Comparison of ENCODE assay signal across 1 cellular context in the genomic region with DNA sequence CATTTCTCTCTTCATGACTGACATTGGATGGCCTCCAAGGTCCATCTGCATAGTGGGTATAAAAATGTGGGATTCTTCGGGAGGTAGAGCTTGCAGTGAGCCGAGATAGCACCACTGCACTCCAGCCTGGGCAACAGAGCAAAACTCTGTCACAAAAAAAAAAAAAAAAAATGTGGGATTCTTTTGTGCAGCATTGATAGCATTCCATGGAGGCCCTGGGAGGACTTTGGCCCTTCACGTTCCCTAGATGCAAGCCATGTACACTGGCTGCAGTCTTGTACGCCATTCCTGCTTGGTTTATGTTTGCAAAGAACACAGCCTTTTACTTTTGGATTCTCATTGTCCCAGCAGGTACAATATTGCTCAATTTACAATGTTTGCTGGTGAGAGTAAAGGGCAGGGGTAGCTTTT.
TF ChIP-seq lines count a peak whose summit lies in the region.

No MANE protein-coding gene starts in this region.

TF ChIP-seq in HepG2, 621 proteins besides CTCF, POLR2A, EP300 and RAD21 (continued from another document and continues in another):
- TF ChIP-seq ZBED4 (CRISPR knock-in tag; IDR thresholded peaks at IDR 0.05; ENCODE audit: borderline replicate concordance), result no peak
- TF ChIP-seq FOXJ3 (CRISPR knock-in tag; IDR thresholded peaks at IDR 0.05; ENCODE audit: borderline replicate concordance), result peak; percentile 78; the same call in 1 of the 2 replicates
- TF ChIP-seq, protein P1, sequence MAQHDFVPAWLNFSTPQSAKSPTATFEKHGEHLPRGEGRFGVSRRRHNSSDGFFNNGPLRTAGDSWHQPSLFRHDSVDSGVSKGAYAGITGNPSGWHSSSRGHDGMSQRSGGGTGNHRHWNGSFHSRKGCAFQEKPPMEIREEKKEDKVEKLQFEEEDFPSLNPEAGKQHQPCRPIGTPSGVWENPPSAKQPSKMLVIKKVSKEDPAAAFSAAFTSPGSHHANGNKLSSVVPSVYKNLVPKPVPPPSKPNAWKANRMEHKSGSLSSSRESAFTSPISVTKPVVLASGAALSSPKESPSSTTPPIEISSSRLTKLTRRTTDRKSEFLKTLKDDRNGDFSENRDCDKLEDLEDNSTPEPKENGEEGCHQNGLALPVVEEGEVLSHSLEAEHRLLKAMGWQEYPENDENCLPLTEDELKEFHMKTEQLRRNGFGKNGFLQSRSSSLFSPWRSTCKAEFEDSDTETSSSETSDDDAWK (CRISPR knock-in tag; IDR thresholded peaks at IDR 0.05), result no peak
- TF ChIP-seq ARID3A (IDR thresholded peaks at IDR 0.05; ENCODE audit: low read depth, low read length), result peak; percentile 60
- peak; percentile 62 for TF ChIP-seq RXRB (CRISPR knock-in tag; IDR thresholded peaks at IDR 0.05; ENCODE audit: borderline replicate concordance)
- no peak for TF ChIP-seq ZNF776 (CRISPR knock-in tag; IDR thresholded peaks at IDR 0.05)
- TF ChIP-seq STAG1 (CRISPR knock-in tag; IDR thresholded peaks at IDR 0.05), result no peak
- TF ChIP-seq ZNF24 (IDR thresholded peaks at IDR 0.05), result no peak
- peak; percentile 44; the same call in 1 of the 2 replicates for TF ChIP-seq PITX1 (CRISPR knock-in tag; IDR thresholded peaks at IDR 0.05)
- no peak for TF ChIP-seq SRY (CRISPR knock-in tag; IDR thresholded peaks at IDR 0.05)
- TF ChIP-seq JUN (CRISPR knock-in tag; IDR thresholded peaks at IDR 0.05), result no peak
- 0 out of 2 replicates have a peak, but pooled peaks have one; percentile 15 for TF ChIP-seq ETV5 (CRISPR knock-in tag; IDR thresholded peaks at IDR 0.05; ENCODE audit: borderline replicate concordance)
- TF ChIP-seq, protein P2, sequence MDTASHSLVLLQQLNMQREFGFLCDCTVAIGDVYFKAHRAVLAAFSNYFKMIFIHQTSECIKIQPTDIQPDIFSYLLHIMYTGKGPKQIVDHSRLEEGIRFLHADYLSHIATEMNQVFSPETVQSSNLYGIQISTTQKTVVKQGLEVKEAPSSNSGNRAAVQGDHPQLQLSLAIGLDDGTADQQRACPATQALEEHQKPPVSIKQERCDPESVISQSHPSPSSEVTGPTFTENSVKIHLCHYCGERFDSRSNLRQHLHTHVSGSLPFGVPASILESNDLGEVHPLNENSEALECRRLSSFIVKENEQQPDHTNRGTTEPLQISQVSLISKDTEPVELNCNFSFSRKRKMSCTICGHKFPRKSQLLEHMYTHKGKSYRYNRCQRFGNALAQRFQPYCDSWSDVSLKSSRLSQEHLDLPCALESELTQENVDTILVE (CRISPR knock-in tag; IDR thresholded peaks at IDR 0.05), result 0 out of 2 replicates have a peak, but pooled peaks have one; percentile 16
- TF ChIP-seq KDM2A (CRISPR knock-in tag; IDR thresholded peaks at IDR 0.05; ENCODE audit: borderline replicate concordance, low read depth), result no peak
- TF ChIP-seq HDAC2 (CRISPR knock-in tag; IDR thresholded peaks at IDR 0.05), result peak; percentile 83
- peak; percentile 83 for TF ChIP-seq ZMYM4 (CRISPR knock-in tag; IDR thresholded peaks at IDR 0.05)
- TF ChIP-seq RBM39 (IDR thresholded peaks at IDR 0.05; ENCODE audit: low read depth, low read length, poor library complexity, severe bottlenecking), result no peak
- TF ChIP-seq YY1 (IDR thresholded peaks at IDR 0.05; ENCODE audit: insufficient read depth, insufficient replicate concordance, low read depth, low read length), result peak; percentile 59
- no peak for TF ChIP-seq KDM5B (CRISPR knock-in tag; IDR thresholded peaks at IDR 0.05; ENCODE audit: borderline replicate concordance)
- TF ChIP-seq DPF2 (CRISPR knock-in tag; IDR thresholded peaks at IDR 0.05; ENCODE audit: borderline replicate concordance, low read depth), result peak; percentile 39; the same call in 1 of the 2 replicates
- 0 out of 2 replicates have a peak, but pooled peaks have one; percentile 1 for TF ChIP-seq SMC3 (IDR thresholded peaks at IDR 0.05; ENCODE audit: low read length)
- peak; percentile 74 for TF ChIP-seq TARDBP (CRISPR knock-in tag; IDR thresholded peaks at IDR 0.05)
- TF ChIP-seq KDM1A (CRISPR knock-in tag; IDR thresholded peaks at IDR 0.05), result peak; percentile 23; the same call in 1 of the 2 replicates
- TF ChIP-seq ZSCAN9 (CRISPR knock-in tag; IDR thresholded peaks at IDR 0.05; ENCODE audit: borderline replicate concordance), result no peak
- TF ChIP-seq KAT8 (CRISPR knock-in tag; IDR thresholded peaks at IDR 0.05), result 0 out of 2 replicates have a peak, but pooled peaks have one; percentile 47
- no peak for TF ChIP-seq ZNF367 (CRISPR knock-in tag; IDR thresholded peaks at IDR 0.05; ENCODE audit: borderline replicate concordance)
- TF ChIP-seq BCLAF1 (IDR thresholded peaks at IDR 0.05), result no peak
- no peak for TF ChIP-seq ELF1 (CRISPR knock-in tag; IDR thresholded peaks at IDR 0.05)
- TF ChIP-seq NR2F2 (IDR thresholded peaks at IDR 0.05; ENCODE audit: borderline replicate concordance, low read depth), result peak; percentile 24; the same call in 1 of the 2 replicates
- TF ChIP-seq NFE2L1 (CRISPR knock-in tag; IDR thresholded peaks at IDR 0.05; ENCODE audit: borderline replicate concordance), result no peak
- no peak for TF ChIP-seq PAWR (CRISPR knock-in tag; IDR thresholded peaks at IDR 0.05; ENCODE audit: borderline replicate concordance)
- TF ChIP-seq ZNF607 (CRISPR knock-in tag; IDR thresholded peaks at IDR 0.05; ENCODE audit: borderline replicate concordance), result 0 out of 2 replicates have a peak, but pooled peaks have one; percentile 22
- peak; percentile 70 for TF ChIP-seq BCL6 (CRISPR knock-in tag; IDR thresholded peaks at IDR 0.05)
- TF ChIP-seq MBD4 (IDR thresholded peaks at IDR 0.05; ENCODE audit: borderline replicate concordance, low read length), result no peak
- TF ChIP-seq MED1 (CRISPR knock-in tag; IDR thresholded peaks at IDR 0.05), result peak; percentile 69
- TF ChIP-seq, protein P3, sequence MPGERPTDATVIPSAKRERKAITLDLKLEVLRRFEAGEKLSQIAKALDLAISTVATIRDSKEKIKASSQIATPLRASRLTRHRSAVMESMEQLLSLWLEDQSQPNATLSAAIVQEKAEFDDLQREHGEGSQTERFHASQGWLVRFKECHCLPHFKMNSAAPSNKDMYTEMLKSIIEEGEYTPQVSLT (CRISPR knock-in tag; IDR thresholded peaks at IDR 0.05; ENCODE audit: borderline replicate concordance, low read depth), result no peak
- TF ChIP-seq ZNF792 (CRISPR knock-in tag; IDR thresholded peaks at IDR 0.05), result peak; percentile 62; the same call in 1 of the 2 replicates
- no peak for TF ChIP-seq ZNF138 (CRISPR knock-in tag; IDR thresholded peaks at IDR 0.05; ENCODE audit: low read depth)
- no peak for TF ChIP-seq TGIF2 (CRISPR knock-in tag; IDR thresholded peaks at IDR 0.05)
- TF ChIP-seq TRIM24 (CRISPR knock-in tag; IDR thresholded peaks at IDR 0.05), result no peak
- TF ChIP-seq HDAC6 (IDR thresholded peaks at IDR 0.05; ENCODE audit: low read depth, low read length), result no peak
- peak; percentile 61; the same call in 1 of the 2 replicates for TF ChIP-seq REPIN1 (CRISPR knock-in tag; IDR thresholded peaks at IDR 0.05; ENCODE audit: borderline replicate concordance, low read depth)
- no peak for TF ChIP-seq ZNF709 (CRISPR knock-in tag; IDR thresholded peaks at IDR 0.05)
- TF ChIP-seq TEAD3 (CRISPR knock-in tag; optimal IDR thresholded peaks at IDR 0.05; ENCODE audit: borderline replicate concordance), result peak; percentile 96
- TF ChIP-seq, protein P4, sequence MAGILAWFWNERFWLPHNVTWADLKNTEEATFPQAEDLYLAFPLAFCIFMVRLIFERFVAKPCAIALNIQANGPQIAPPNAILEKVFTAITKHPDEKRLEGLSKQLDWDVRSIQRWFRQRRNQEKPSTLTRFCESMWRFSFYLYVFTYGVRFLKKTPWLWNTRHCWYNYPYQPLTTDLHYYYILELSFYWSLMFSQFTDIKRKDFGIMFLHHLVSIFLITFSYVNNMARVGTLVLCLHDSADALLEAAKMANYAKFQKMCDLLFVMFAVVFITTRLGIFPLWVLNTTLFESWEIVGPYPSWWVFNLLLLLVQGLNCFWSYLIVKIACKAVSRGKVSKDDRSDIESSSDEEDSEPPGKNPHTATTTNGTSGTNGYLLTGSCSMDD (CRISPR knock-in tag; IDR thresholded peaks at IDR 0.05), result no peak
- TF ChIP-seq SP5 (CRISPR knock-in tag; IDR thresholded peaks at IDR 0.05; ENCODE audit: borderline replicate concordance, low read depth), result no peak
- TF ChIP-seq ZNF101 (CRISPR knock-in tag; IDR thresholded peaks at IDR 0.05; ENCODE audit: borderline replicate concordance, low read depth), result no peak
- no peak for TF ChIP-seq SP1 (IDR thresholded peaks at IDR 0.05)
- no peak for TF ChIP-seq SP1 (CRISPR knock-in tag; IDR thresholded peaks at IDR 0.05)
- TF ChIP-seq ZSCAN29 (CRISPR knock-in tag; conservative IDR thresholded peaks at IDR 0.05), result 0 out of 2 replicates have a peak, but pooled peaks have one; percentile 30
- no peak for TF ChIP-seq DRAP1 (CRISPR knock-in tag; IDR thresholded peaks at IDR 0.05)
- TF ChIP-seq SOX6 (IDR thresholded peaks at IDR 0.05), result no peak
- peak; percentile 96 for TF ChIP-seq SOX6 (CRISPR knock-in tag; IDR thresholded peaks at IDR 0.05)
- TF ChIP-seq, protein P5, sequence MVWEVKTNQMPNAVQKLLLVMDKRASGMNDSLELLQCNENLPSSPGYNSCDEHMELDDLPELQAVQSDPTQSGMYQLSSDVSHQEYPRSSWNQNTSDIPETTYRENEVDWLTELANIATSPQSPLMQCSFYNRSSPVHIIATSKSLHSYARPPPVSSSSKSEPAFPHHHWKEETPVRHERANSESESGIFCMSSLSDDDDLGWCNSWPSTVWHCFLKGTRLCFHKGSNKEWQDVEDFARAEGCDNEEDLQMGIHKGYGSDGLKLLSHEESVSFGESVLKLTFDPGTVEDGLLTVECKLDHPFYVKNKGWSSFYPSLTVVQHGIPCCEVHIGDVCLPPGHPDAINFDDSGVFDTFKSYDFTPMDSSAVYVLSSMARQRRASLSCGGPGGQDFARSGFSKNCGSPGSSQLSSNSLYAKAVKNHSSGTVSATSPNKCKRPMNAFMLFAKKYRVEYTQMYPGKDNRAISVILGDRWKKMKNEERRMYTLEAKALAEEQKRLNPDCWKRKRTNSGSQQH (CRISPR knock-in tag; IDR thresholded peaks at IDR 0.05; ENCODE audit: low read depth), result no peak
